ENCODE assay signal across 20 cellular contexts in the genomic region with DNA sequence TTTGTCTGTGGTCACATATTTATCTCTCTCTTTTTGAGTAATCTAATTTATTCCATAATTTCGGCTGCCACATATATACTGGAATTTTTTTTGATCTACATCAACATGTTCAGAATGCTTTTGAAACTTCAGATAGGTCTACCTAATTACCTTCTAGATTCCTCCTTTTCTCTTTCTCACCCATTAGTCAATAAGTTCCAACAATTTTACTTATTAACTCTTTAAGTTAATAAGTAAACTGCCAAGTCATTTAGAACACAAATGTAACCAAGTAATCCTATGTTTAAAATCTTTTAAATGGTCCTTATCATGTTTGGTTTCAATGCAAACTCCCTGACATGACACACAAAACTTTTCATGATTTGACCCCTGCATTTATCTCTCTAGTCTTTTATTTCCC.
DNase-seq lines count a peak whose midpoint lies in the region; FAIRE-seq and TF ChIP-seq lines count a peak whose summit lies in the region.
"Had no signal": no experiment of that assay in that cellular context is flagged by ENCODE, and none has a peak within 500 bp of the region (broad histone marks: within the 10 kb centered on the region; RNA-seq: fewer than 3 reads in every experiment).

No MANE protein-coding gene starts in this region.

- peaks cover 15% of the 10 kb centered on the region for H3K9me3 Mint-ChIP-seq in Caco-2 (ENCODE audit: unreplicated experiment)
- no peaks in the 10 kb centered on the region for H3K9me3 Mint-ChIP-seq in activated naive CD4-positive, alpha-beta T cell treated with anti-CD3 and anti-CD28 coated beads, Interleukin-2, amount 10 ng/mL, durations not matched to agents 7 days and 5 days

- H3K4me3 Mint-ChIP-seq in Caco-2 (ENCODE audit: unreplicated experiment) = no peak overlapping the region
- H3K4me3 Mint-ChIP-seq in activated naive CD4-positive, alpha-beta T cell treated with anti-CD3 and anti-CD28 coated beads, Interleukin-2, amount 10 ng/mL, durations not matched to agents 7 days and 5 days = no peak overlapping the region
- H3K4me3 Mint-ChIP-seq: CD4-positive, CD25-positive, alpha-beta regulatory T cell; CD8-positive, alpha-beta memory T cell; HFFc6 had no signal

- POLR2A ChIA-PET in Caco-2 (lab: Charles Lee) = no interaction called here

- peaks cover 15% of the 10 kb centered on the region for H3K4me1 Mint-ChIP-seq in Caco-2 (ENCODE audit: low read depth, unreplicated experiment)
- no peaks in the 10 kb centered on the region for H3K4me1 Mint-ChIP-seq in activated naive CD4-positive, alpha-beta T cell treated with anti-CD3 and anti-CD28 coated beads, Interleukin-2, amount 10 ng/mL, durations not matched to agents 7 days and 5 days
- H3K4me1 Mint-ChIP-seq: CD4-positive, CD25-positive, alpha-beta regulatory T cell; CD8-positive, alpha-beta memory T cell had no signal

- H3K4me3 ChIP-seq in Caco-2 (ENCODE audit: low read depth, low read length) = no peak overlapping the region

- peaks cover 17% of the 10 kb centered on the region for H3K4me1 ChIP-seq in Caco-2
- H3K4me1 ChIP-seq: BE2C had no signal

- intact Hi-C loops in Caco-2 (cut with micrococcal nuclease; ENCODE audit: unreplicated experiment) = no loop called here

- H3K36me3 Mint-ChIP-seq in Caco-2 (ENCODE audit: insufficient read depth, unreplicated experiment) = no peaks in the 10 kb centered on the region
- no peaks in the 10 kb centered on the region for H3K36me3 Mint-ChIP-seq in activated naive CD4-positive, alpha-beta T cell treated with anti-CD3 and anti-CD28 coated beads, Interleukin-2, amount 10 ng/mL, durations not matched to agents 7 days and 5 days
- H3K36me3 Mint-ChIP-seq: CD4-positive, CD25-positive, alpha-beta regulatory T cell; CD8-positive, alpha-beta memory T cell had no signal

- no peaks in the 10 kb centered on the region for H3K36me3 ChIP-seq in Caco-2 (ENCODE audit: control insufficient read depth, insufficient read depth, low read length)
- H3K36me3 ChIP-seq: BE2C had no signal

- H3K27me3 Mint-ChIP-seq in Caco-2 (ENCODE audit: insufficient read depth, unreplicated experiment) = no peaks in the 10 kb centered on the region
- no peaks in the 10 kb centered on the region for H3K27me3 Mint-ChIP-seq in activated naive CD4-positive, alpha-beta T cell treated with anti-CD3 and anti-CD28 coated beads, Interleukin-2, amount 10 ng/mL, durations not matched to agents 7 days and 5 days
- H3K27me3 Mint-ChIP-seq: CD4-positive, CD25-positive, alpha-beta regulatory T cell; CD8-positive, alpha-beta memory T cell had no signal

- DNase-seq in Caco-2 = no peak
- no peak for DNase-seq in RCC 7860 (ENCODE audit: low spot score)
- peak; percentile 48 for DNase-seq in kidney tubule cell (ENCODE audit: low spot score)
- peak; percentile 85 for DNase-seq in renal cortical epithelial cell (ENCODE audit: low read depth)
- DNase-seq in activated naive CD4-positive, alpha-beta T cell treated with anti-CD3 and anti-CD28 coated beads, Interleukin-2, amount 10 ng/mL, durations not matched to agents 7 days and 5 days = no peak
- DNase-seq in DMS53 treated with DMSO at 0.1 percent for 48 hours (lab: John Stamatoyannopoulos, UW; ENCODE audit: unreplicated experiment) = no peak
- no peak for DNase-seq in NCI-H2171 treated with DMSO at 0.1 percent for 48 hours (lab: John Stamatoyannopoulos, UW)
- DNase-seq: 8988T; BE2C; C1 segment of cervical spinal cord; CD4-positive, CD25-positive, alpha-beta regulatory T cell; CD8-positive, alpha-beta memory T cell; COR-L47; DMS153; DND-41; EL; GOT3; H7; HFFc6 had no signal

- H3K27me3 ChIP-seq in Caco-2 (replicated peaks; ENCODE audit: control insufficient read depth, insufficient read depth, low read length) = no peaks in the 10 kb centered on the region
- H3K27me3 ChIP-seq: BE2C had no signal

- no peak for TF ChIP-seq CTCF in Caco-2 (IDR thresholded peaks at IDR 0.05; ENCODE audit: insufficient read depth in 1 of 2, low read depth in 1 of 2, low read length in 1 of 2, severe bottlenecking in 1 of 2, unreplicated experiment in 1 of 2)

- no TSS peak for BruUV-seq in Caco-2 (replicated peaks; lab: Mats Ljungman, UMichigan)

- H3K9me3 ChIP-seq in Caco-2 = no peaks in the 10 kb centered on the region
- H3K9me3 ChIP-seq: BE2C had no signal

- CTCF ChIA-PET in Caco-2 (lab: Charles Lee) = no interaction called here
- CTCF ChIA-PET in activated naive CD4-positive, alpha-beta T cell treated with anti-CD3 and anti-CD28 coated beads, Interleukin-2, amount 10 ng/mL, durations not matched to agents 7 days and 5 days (lab: Charles Lee) = no interaction called here

- H3K27ac Mint-ChIP-seq in Caco-2 (ENCODE audit: unreplicated experiment) = peak overlapping the region; percentile 49
- H3K27ac Mint-ChIP-seq in activated naive CD4-positive, alpha-beta T cell treated with anti-CD3 and anti-CD28 coated beads, Interleukin-2, amount 10 ng/mL, durations not matched to agents 7 days and 5 days = no peak overlapping the region
- H3K27ac Mint-ChIP-seq: HFFc6 had no signal

- FAIRE-seq in RCC 7860 (lab: Jason Lieb, UNC) = peak; percentile 12
- FAIRE-seq: GM12892 had no signal

Comparison
In these comparisons a context has a peak if more than half of its experiments do, and no peak if none do; other contexts are left out.
1. DNase-seq: peak in kidney tubule cell (single experiment) and renal cortical epithelial cell (single experiment); none in Caco-2 (0 of 2), RCC 7860 (single experiment), activated naive CD4-positive, alpha-beta T cell treated with anti-CD3 and anti-CD28 coated beads, Interleukin-2, amount 10 ng/mL, durations not matched to agents 7 days and 5 days (single experiment), DMS53 treated with DMSO at 0.1 percent for 48 hours (single experiment) and NCI-H2171 treated with DMSO at 0.1 percent for 48 hours (single experiment).